In genomic region chr3:11808231-11808630, GRCh38 we compare ENCODE assay signal across 16 cellular contexts. TPM values are rescaled to one million over a fixed set of nuclear protein-coding genes. Genes with fewer than 3 reads are reported as not detected.
DNase-seq lines count a peak whose midpoint lies in the region; ATAC-seq lines count a peak whose summit lies in the region.
"Had no signal": no experiment of that assay in that cellular context is flagged by ENCODE, and none has a peak within 500 bp of the region (broad histone marks: within the 10 kb centered on the region; RNA-seq: fewer than 3 reads in every experiment).

No MANE protein-coding gene starts in this region.

- H4K5ac ChIP-seq in mesendoderm (ENCODE audit: low read length), result no peak overlapping the region

- no peaks in the 10 kb centered on the region for H3K4me1 ChIP-seq in mesendoderm (ENCODE audit: control insufficient read depth, low read depth, low read length)
- H3K4me1 ChIP-seq: BLaER1, heart right ventricle, thyroid gland had no signal

- H3K4me2 ChIP-seq in mesendoderm (ENCODE audit: low read length), result no peak overlapping the region
- H3K4me2 ChIP-seq: BLaER1 had no signal

- H3K18ac ChIP-seq in mesendoderm (ENCODE audit: low read length), result no peak overlapping the region

- no peak overlapping the region for H2BK15ac ChIP-seq in mesendoderm (replicated peaks; ENCODE audit: low read depth)

- H3K4ac ChIP-seq in mesendoderm (ENCODE audit: low read depth, low read length), result no peak overlapping the region

- no CpG with 5 or more reads among the region's 9 CpGs for WGBS in mesendoderm (ENCODE audit: extremely low coverage, insufficient coverage, low lambda C conversion rate)

- H3K79me1 ChIP-seq in mesendoderm (ENCODE audit: low read length), result no peaks in the 10 kb centered on the region

- H3K27me3 ChIP-seq in mesendoderm (ENCODE audit: insufficient read depth, low read length, poor library complexity), result no peaks in the 10 kb centered on the region
- H3K27me3 ChIP-seq: BLaER1, heart right ventricle, thyroid gland had no signal

- no peak overlapping the region for H3K56ac ChIP-seq in mesendoderm (ENCODE audit: low read length)

- H3K23ac ChIP-seq in mesendoderm (ENCODE audit: low read length), result no peak overlapping the region

- peaks cover 5% of the 10 kb centered on the region for H3K36me3 ChIP-seq in mesendoderm (ENCODE audit: control insufficient read depth, insufficient read depth, low read length)

- H3K27ac ChIP-seq in mesendoderm (ENCODE audit: low read depth, low read length), result no peak overlapping the region
- H3K27ac ChIP-seq: BLaER1, heart right ventricle, thyroid gland had no signal

- ATAC-seq in Right ventricle myocardium superior (ENCODE audit: poor library complexity), result no peak
- ATAC-seq: heart right ventricle, right cardiac atrium had no signal

- intact Hi-C loops in Right ventricle myocardium superior (cut with DNase I), result no loop called here

- H3K79me2 ChIP-seq in mesendoderm (ENCODE audit: control insufficient read depth, insufficient read depth, low read length), result no peaks in the 10 kb centered on the region

- H2AK5ac ChIP-seq in mesendoderm (ENCODE audit: low read length), result no peak overlapping the region

- H4K8ac ChIP-seq in mesendoderm (ENCODE audit: low read depth, low read length), result no peak overlapping the region

- H3K4me3 ChIP-seq in mesendoderm (ENCODE audit: low read length), result no peak overlapping the region
- H3K4me3 ChIP-seq: BLaER1, heart right ventricle, thyroid gland had no signal

- no peak overlapping the region for H3K9ac ChIP-seq in mesendoderm (ENCODE audit: low read length)
- H3K9ac ChIP-seq: BLaER1 had no signal

- H2BK5ac ChIP-seq in mesendoderm (ENCODE audit: low read length), result no peak overlapping the region

- DNase-seq in AG08395 (ENCODE audit: low spot score) (peak; percentile 36), AG20443 (ENCODE audit: low spot score) (peak; percentile 43), NCI-H748 treated with DMSO at 0.1 percent for 48 hours (lab: John Stamatoyannopoulos, UW) (peak; percentile 41), mesendoderm (peak; percentile 3), NCI-H345 treated with DMSO at 0.1 percent for 48 hours (lab: John Stamatoyannopoulos, UW; ENCODE audit: unreplicated experiment) (no peak), Right ventricle myocardium superior (no peak)
- no peak for DNase-seq in stimulated activated CD4-positive, alpha-beta T cell treated with anti-CD3 and anti-CD28 coated beads, Interleukin-4, amount 100 ng/mL, for 1 hour
- DNase-seq: activated CD4-positive, alpha-beta T cell treated with anti-CD3 and anti-CD28 coated beads for 48 hours; activated gamma-delta T cell treated with Interleukin-2 at 50 U/mL for 16 hours; heart right ventricle; Kasumi-1; NCI-H1092; right cardiac atrium; stimulated activated naive CD4-positive, alpha-beta T cell treated with Interleukin-2 at 50 U/mL for 16 hours; thyroid gland had no signal

- H2BK120ac ChIP-seq in mesendoderm (ENCODE audit: low read depth, low read length), result no peak overlapping the region

RNA-seq across cellular contexts. Expression of gene TAMM41, which starts 38.5 kb away (rescaled TPM):
- 18.7 TPM for polyA plus RNA-seq in mesendoderm (2013, experiment 1 of 2)
- 17.5 TPM for polyA plus RNA-seq in mesendoderm (2013, experiment 2 of 2)
- 7.5 TPM for total RNA-seq in Right ventricle myocardium superior

Comparison
In these comparisons a context has a peak if more than half of its experiments do, and no peak if none do; other contexts are left out.
1. DNase-seq: peak in AG08395 (single experiment), AG20443 (single experiment), NCI-H748 treated with DMSO at 0.1 percent for 48 hours (single experiment) and mesendoderm (single experiment); none in NCI-H345 treated with DMSO at 0.1 percent for 48 hours (single experiment), Right ventricle myocardium superior (single experiment) and stimulated activated CD4-positive, alpha-beta T cell treated with anti-CD3 and anti-CD28 coated beads, Interleukin-4, amount 100 ng/mL, for 1 hour (single experiment).